ENCODE assay signal across 15 cellular contexts in genomic region chr3:178058629-178059028, GRCh38.
"Had no signal": no experiment of that assay in that cellular context is flagged by ENCODE, and none has a peak within 500 bp of the region (broad histone marks: within the 10 kb centered on the region; RNA-seq: fewer than 3 reads in every experiment).

No MANE protein-coding gene starts in this region.

- H3K4me1 ChIP-seq: neural progenitor cell, pancreas had no signal

- DNase-seq: activated CD4-positive, CD25-positive, alpha-beta regulatory T cell; activated naive CD4-positive, alpha-beta T cell treated with anti-CD3 and anti-CD28 coated beads, Interleukin-2, amount 50 U/mL, for 16 hours; activated T-cell treated with anti-CD3 and anti-CD28 coated beads, Interleukin-2, amount 50 U/mL, for 1 hour; adrenal gland; esophagus squamous epithelium; head of caudate nucleus; islet precursor cell; left lung; pancreas; retina; small intestine; T-helper 17 cell; trophoblast cell had no signal

- H3K27ac ChIP-seq: neural progenitor cell, pancreas had no signal

- H3K9ac ChIP-seq: neural progenitor cell had no signal

- H3K27me3 ChIP-seq: adrenal gland, esophagus squamous epithelium, left lung, neural progenitor cell, pancreas had no signal

- H3K9me3 ChIP-seq: adrenal gland, esophagus squamous epithelium, left lung, pancreas had no signal

- H3K36me3 ChIP-seq: adrenal gland, esophagus squamous epithelium, left lung, neural progenitor cell, pancreas had no signal

- H3K4me3 ChIP-seq: adrenal gland, esophagus squamous epithelium, left lung, neural progenitor cell, pancreas had no signal

- FAIRE-seq: small intestine had no signal

- ATAC-seq: left lung; pancreas; stimulated activated effector memory CD8-positive, alpha-beta T cell treated with anti-CD3 and anti-CD28 coated beads, Interleukin-12 subunit alpha, Interleukin-12 subunit beta, amount 100 ng/mL, for 72 hours; T-helper 17 cell had no signal
